ENCODE assay signal across 11 cellular contexts in the genomic region with DNA sequence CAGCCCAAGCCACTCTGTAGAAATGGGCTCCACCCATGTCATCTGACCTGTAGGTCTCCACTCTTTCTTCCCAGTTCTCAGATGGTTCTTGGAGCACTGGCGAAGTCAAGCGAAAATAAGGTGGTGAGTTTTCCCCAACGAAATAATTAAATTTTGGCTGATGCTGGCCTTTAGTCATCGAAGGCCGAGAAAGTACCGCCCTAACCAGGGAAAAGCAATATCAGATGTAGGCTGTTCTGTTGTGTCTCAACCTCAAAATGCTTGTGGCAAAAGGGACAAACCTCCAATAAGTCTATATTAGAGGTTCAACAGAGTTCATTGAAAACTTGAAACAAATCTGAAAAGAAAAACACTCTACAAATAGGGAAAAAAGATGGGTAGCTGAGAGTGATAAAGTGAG. TPM values are rescaled to one million over a fixed set of nuclear protein-coding genes. Genes with fewer than 3 reads are reported as not detected.
A peak's percentile ranks its signal among the peaks of the same experiment; 100 is the strongest.
DNase-seq lines count a peak whose midpoint lies in the region; ATAC-seq, FAIRE-seq and TF ChIP-seq lines count a peak whose summit lies in the region.
"Had no signal": no experiment of that assay in that cellular context is flagged by ENCODE, and none has a peak within 500 bp of the region (broad histone marks: within the 10 kb centered on the region; RNA-seq: fewer than 3 reads in every experiment).

No MANE protein-coding gene starts in this region.

- no peak overlapping the region for H3K27ac Mint-ChIP-seq in activated CD4-positive, alpha-beta memory T cell treated with anti-CD3 and anti-CD28 coated beads, Interleukin-2, amount 10 ng/mL, durations not matched to agents 7 days and 5 days

- no peaks in the 10 kb centered on the region for H3K9me3 Mint-ChIP-seq in activated CD4-positive, alpha-beta memory T cell treated with anti-CD3 and anti-CD28 coated beads, Interleukin-2, amount 10 ng/mL, durations not matched to agents 7 days and 5 days

- TF ChIP-seq POLR2A in GM12891 (IDR thresholded peaks at IDR 0.05; ENCODE audit: low read depth, low read length) = no peak

- TF ChIP-seq CTCF in fibroblast of villous mesenchyme (IDR thresholded peaks at IDR 0.05; ENCODE audit: insufficient read depth, low read depth, low read length) = no peak

- peaks cover 5% of the 10 kb centered on the region for H3K27me3 Mint-ChIP-seq in activated CD4-positive, alpha-beta memory T cell treated with anti-CD3 and anti-CD28 coated beads, Interleukin-2, amount 10 ng/mL, durations not matched to agents 7 days and 5 days

- H3K9me3 ChIP-seq in SJCRH30 (replicated peaks) = no peaks in the 10 kb centered on the region
- H3K9me3 ChIP-seq: neutrophil had no signal

- H3K36me3 ChIP-seq in SJCRH30 (no peaks in the 10 kb centered on the region), H7 (replicated peaks; ENCODE audit: control insufficient read depth, insufficient read depth, low read length) (no peaks in the 10 kb centered on the region)
- H3K36me3 ChIP-seq: neutrophil had no signal

- DNase-seq in GM12891 (ENCODE audit: insufficient read length, low spot score) (no peak), fibroblast of villous mesenchyme (ENCODE audit: low read depth) (peak; percentile 2), SJCRH30 (no peak), H7 (no peak)
- no peak for DNase-seq in activated effector memory CD4-positive, alpha-beta T cell treated with Interleukin-2 at 50 U/mL for 16 hours
- DNase-seq in activated CD4-positive, alpha-beta memory T cell treated with anti-CD3 and anti-CD28 coated beads, Interleukin-2, amount 10 ng/mL, durations not matched to agents 7 days and 5 days = no peak
- DNase-seq: activated T-cell treated with anti-CD3 and anti-CD28 coated beads, Interleukin-2, amount 50 U/mL, for 48 hours; dorsolateral prefrontal cortex had no signal

- H3K4me3 Mint-ChIP-seq in activated CD4-positive, alpha-beta memory T cell treated with anti-CD3 and anti-CD28 coated beads, Interleukin-2, amount 10 ng/mL, durations not matched to agents 7 days and 5 days = no peak overlapping the region

- H3K36me3 Mint-ChIP-seq in activated CD4-positive, alpha-beta memory T cell treated with anti-CD3 and anti-CD28 coated beads, Interleukin-2, amount 10 ng/mL, durations not matched to agents 7 days and 5 days (ENCODE audit: low read depth) = no peaks in the 10 kb centered on the region

- no peak overlapping the region for H3K4me3 ChIP-seq in fibroblast of villous mesenchyme (ENCODE audit: low read depth, low read length)
- H3K4me3 ChIP-seq in SJCRH30 = no peak overlapping the region
- H3K4me3 ChIP-seq in H7 (ENCODE audit: insufficient read depth, low read depth, low read length) = no peak overlapping the region
- H3K4me3 ChIP-seq: dorsolateral prefrontal cortex had no signal

- peaks cover 9% of the 10 kb centered on the region for H3K4me1 ChIP-seq in SJCRH30

- peak; percentile 82 for FAIRE-seq in GM12891 (lab: Jason Lieb, UNC)

- peaks cover 18% of the 10 kb centered on the region for H3K4me1 Mint-ChIP-seq in activated CD4-positive, alpha-beta memory T cell treated with anti-CD3 and anti-CD28 coated beads, Interleukin-2, amount 10 ng/mL, durations not matched to agents 7 days and 5 days

- H3K27me3 ChIP-seq in SJCRH30 = no peaks in the 10 kb centered on the region
- H3K27me3 ChIP-seq in H7 (ENCODE audit: control insufficient read depth, insufficient read depth, low read length) = no peaks in the 10 kb centered on the region
- H3K27me3 ChIP-seq: dorsolateral prefrontal cortex had no signal

- POLR2A ChIA-PET in activated CD4-positive, alpha-beta memory T cell treated with anti-CD3 and anti-CD28 coated beads, Interleukin-2, amount 10 ng/mL, durations not matched to agents 7 days and 5 days (lab: Charles Lee) = interaction anchor here (1.2 to 1.5 kb wide), 2 partner anchors 54 to 57 kb away, joined by 4 to 9 read pairs; a partner anchor contains a TSS

- CTCF ChIA-PET in activated CD4-positive, alpha-beta memory T cell treated with anti-CD3 and anti-CD28 coated beads, Interleukin-2, amount 10 ng/mL, durations not matched to agents 7 days and 5 days (lab: Charles Lee) = interaction anchor here (0.8 kb wide), 1 partner anchor 157 kb away, joined by 4 read pairs; no protein-coding TSS in a partner anchor

- peak; percentile 16 for ATAC-seq in GM21576 (IDR thresholded peaks at IDR 0.05; ENCODE audit: unreplicated experiment)
- peak; percentile 3 for ATAC-seq in HG03439 (IDR thresholded peaks at IDR 0.05; ENCODE audit: unreplicated experiment)

- H3K27ac ChIP-seq in SJCRH30 = no peak overlapping the region
- H3K27ac ChIP-seq: neutrophil had no signal

TF ChIP-seq in GM12891, 5 proteins besides CTCF, POLR2A, EP300 and RAD21:
- TF ChIP-seq PAX5 (IDR thresholded peaks at IDR 0.05; ENCODE audit: insufficient read depth, low read length, severe bottlenecking) = no peak
- TF ChIP-seq POLR2AphosphoS5 (IDR thresholded peaks at IDR 0.05; ENCODE audit: low read depth, low read length) = no peak
- no peak for TF ChIP-seq TAF1 (IDR thresholded peaks at IDR 0.05; ENCODE audit: low read depth, low read length)
- TF ChIP-seq SPI1 (IDR thresholded peaks at IDR 0.05; ENCODE audit: low read depth, low read length) = no peak
- no peak for TF ChIP-seq POU2F2 (IDR thresholded peaks at IDR 0.05; ENCODE audit: low read depth, low read length)
TF ChIP-seq in GM12891: peak in this region for 0.

RNA-seq across cellular contexts. Expression of gene BCAT1, which starts 48.6 kb away (rescaled TPM):
- polyA plus RNA-seq in GM12891 (2012; ENCODE audit: low read depth, missing spikeins) = 8.1 TPM
- 199 and 229 TPM in 2 replicates for total RNA-seq in fibroblast of villous mesenchyme
- total RNA-seq in SJCRH30 (2014; rRNA removed; shearing (Covaris generic)) = 231 and 239 TPM in 2 replicates
- total RNA-seq in activated CD4-positive, alpha-beta memory T cell treated with anti-CD3 and anti-CD28 coated beads, Interleukin-2, amount 10 ng/mL, durations not matched to agents 7 days and 5 days = 10 to 100 TPM; 22.8 to 24.8 TPM
- 150 and 157 TPM in 2 replicates for total RNA-seq in H7 (2014; rRNA removed; shearing (Covaris generic))
